9 cellular contexts compared by ENCODE assay signal in the genomic region with DNA sequence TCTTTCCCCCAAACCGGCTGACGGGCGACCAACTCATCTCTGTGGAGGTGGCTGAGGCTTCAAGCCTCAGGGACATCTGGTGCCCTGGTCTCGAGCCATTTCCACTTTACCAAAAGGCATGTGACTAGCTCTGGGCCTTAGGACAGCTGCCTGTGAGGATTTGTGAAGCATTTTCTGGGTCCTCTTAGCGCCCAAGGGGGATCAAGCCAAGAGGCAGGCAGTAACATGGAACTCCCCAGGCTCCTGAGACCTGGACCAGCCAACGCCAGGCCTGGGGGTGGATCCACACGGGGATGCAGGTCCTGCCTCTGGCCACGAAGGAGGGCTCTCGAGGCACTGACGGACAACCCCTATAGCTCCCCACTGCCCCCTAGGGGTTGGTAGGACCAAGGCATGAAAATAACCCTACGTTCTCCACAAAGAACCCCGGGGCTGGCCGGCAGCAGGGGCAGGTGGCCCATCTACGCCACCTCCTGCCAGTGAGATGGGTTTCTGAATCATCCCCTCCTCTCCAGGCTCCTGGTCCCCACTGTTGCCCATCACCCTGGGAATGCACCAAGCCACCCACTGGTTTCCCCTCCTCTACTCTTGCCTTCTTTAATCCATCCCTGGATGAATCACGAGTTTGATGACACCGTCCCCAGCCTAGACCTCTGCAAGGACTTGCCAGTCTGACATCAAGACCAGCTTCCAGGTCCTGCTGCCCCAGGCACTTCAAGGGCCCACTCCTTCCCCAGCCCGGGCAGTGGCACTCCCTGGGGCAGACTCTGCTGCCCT. TPM values are rescaled to one million over a fixed set of nuclear protein-coding genes. Genes with fewer than 3 reads are reported as not detected.
DNase-seq lines count a peak whose midpoint lies in the region; TF ChIP-seq lines count a peak whose summit lies in the region.
"Had no signal": no experiment of that assay in that cellular context is flagged by ENCODE, and none has a peak within 500 bp of the region (broad histone marks: within the 10 kb centered on the region; RNA-seq: fewer than 3 reads in every experiment).

No MANE protein-coding gene starts in this region.

- no peaks in the 10 kb centered on the region for H3K9me3 ChIP-seq in prostate gland
- H3K9me3 ChIP-seq: SJSA1 had no signal

- intact Hi-C loops in prostate gland (cut with DNase I): no loop called here

- DNase-seq in D341Med (ENCODE audit: low spot score) (peak; percentile 82), HT-29 (ENCODE audit: low spot score) (peak; percentile 71), fibroblast of the aortic adventitia (ENCODE audit: low read depth) (peak; percentile 28), prostate gland (ENCODE audit: low spot score) (no peak), activated gamma-delta T cell (lab: John Stamatoyannopoulos, UW) (no peak), mucosa of gallbladder (ENCODE audit: low spot score) (no peak), putamen (ENCODE audit: low spot score) (no peak)

- H3K4me3 ChIP-seq in WI38 (ENCODE audit: low read depth, low read length) (no peak overlapping the region), fibroblast of the aortic adventitia (ENCODE audit: low read depth, low read length) (no peak overlapping the region), prostate gland (no peak overlapping the region)
- H3K4me3 ChIP-seq: SJSA1 had no signal

- no peak for TF ChIP-seq POLR2A in prostate gland (IDR thresholded peaks at IDR 0.05)

- TF ChIP-seq CTCF in WI38 (IDR thresholded peaks at IDR 0.05; ENCODE audit: low read depth, low read length): peak; percentile 38; the same call in 1 of the 2 replicates
- peak; percentile 55 for TF ChIP-seq CTCF in fibroblast of the aortic adventitia (IDR thresholded peaks at IDR 0.05; ENCODE audit: insufficient read depth, low read length)
- peak in 3 of 4 experiments; percentile 16 to 33 (median 30) for TF ChIP-seq CTCF in prostate gland (IDR thresholded peaks at IDR 0.05)

- no peaks in the 10 kb centered on the region for H3K4me1 ChIP-seq in prostate gland (replicated peaks)
- H3K4me1 ChIP-seq: SJSA1 had no signal

- H3K27ac ChIP-seq in prostate gland: no peak overlapping the region
- H3K27ac ChIP-seq: SJSA1 had no signal

- 68% methylated on average over 17 of the region's 17 CpGs for WGBS in prostate gland

- H3K27me3 ChIP-seq in prostate gland (replicated peaks; ENCODE audit: insufficient read depth): no peaks in the 10 kb centered on the region
- H3K27me3 ChIP-seq: SJSA1 had no signal

- H3K36me3 ChIP-seq in prostate gland: peaks cover 0 to 14% of the 10 kb centered on the region in 2 donors

RNA-seq across cellular contexts. Expression of a gene that starts 7.0 kb away (rescaled TPM):
- 139 and 152 TPM in 2 replicates for total RNA-seq in HT-29 (2014; rRNA removed; shearing (Covaris generic))
- total RNA-seq in fibroblast of the aortic adventitia (ENCODE audit: low replicate concordance) (61.2 and 112 TPM in 2 replicates), prostate gland (100 to 1,000 TPM in 1 of 2 donors, 10 to 100 TPM in 1; 70.9 to 116 TPM), mucosa of gallbladder (77.4 TPM)

RNA-seq across cellular contexts. Expression of a gene that starts 37.8 kb away (rescaled TPM):
- total RNA-seq in HT-29 (2014; rRNA removed; shearing (Covaris generic)): 6.3 TPM in 2 replicates
- total RNA-seq in fibroblast of the aortic adventitia (ENCODE audit: low replicate concordance) (1.1 and 2.3 TPM in 2 replicates), prostate gland (1 to 10 TPM; 4.0 to 6.2 TPM), mucosa of gallbladder (7.3 TPM)

RNA-seq across cellular contexts. Expression of a gene that starts 46.5 kb away (rescaled TPM):
- total RNA-seq in HT-29 (2014; rRNA removed; shearing (Covaris generic)): 72.8 and 74.3 TPM in 2 replicates
- 53.1 and 70.9 TPM in 2 replicates for total RNA-seq in fibroblast of the aortic adventitia (ENCODE audit: low replicate concordance)
- 100 to 1,000 TPM in 1 of 2 donors, 10 to 100 TPM in 1; 53.5 to 116 TPM for total RNA-seq in prostate gland
- 62.8 TPM for total RNA-seq in mucosa of gallbladder

Comparison
In these comparisons a context has a peak if more than half of its experiments do, and no peak if none do; other contexts are left out.
1. DNase-seq: peak in D341Med (single experiment), HT-29 (single experiment) and fibroblast of the aortic adventitia (single experiment); none in prostate gland (single experiment), activated gamma-delta T cell (single experiment), mucosa of gallbladder (single experiment) and putamen (single experiment).
2. Peak in every context shown above with its lines, with median percentiles within 50 percentile points of each other: CTCF ChIP-seq.